12 cellular contexts compared by ENCODE assay signal in genomic region chr7:131124867-131125266, GRCh38.
"Had no signal": no experiment of that assay in that cellular context is flagged by ENCODE, and none has a peak within 500 bp of the region (broad histone marks: within the 10 kb centered on the region; RNA-seq: fewer than 3 reads in every experiment).

No MANE protein-coding gene starts in this region.

- DNase-seq: activated CD4-positive, alpha-beta T cell treated with anti-CD3 and anti-CD28 coated beads, Interleukin-2, amount 50 U/mL, for 4 hours; activated CD4-positive, CD25-positive, alpha-beta regulatory T cell treated with anti-CD3 and anti-CD28 coated beads, Interleukin-2, amount 50 U/mL, for 72 hours; amniotic stem cell; body of pancreas; caudate nucleus; hippocampal formation; left lung; stimulated activated CD4-positive, alpha-beta T cell treated with anti-CD3 and anti-CD28 coated beads, Interleukin-2, amount 100 ng/mL, for 48 hours; stimulated activated naive CD4-positive, alpha-beta T cell treated with Interleukin-2 at 50 U/mL for 16 hours had no signal

- H3K4me3 ChIP-seq: body of pancreas, esophagus muscularis mucosa, left lung, right atrium auricular region, transverse colon had no signal

- H3K27ac ChIP-seq: body of pancreas, esophagus muscularis mucosa, left lung, right atrium auricular region, transverse colon had no signal

- H3K9me3 ChIP-seq: body of pancreas, esophagus muscularis mucosa, left lung, right atrium auricular region, transverse colon had no signal

- H3K36me3 ChIP-seq: esophagus muscularis mucosa, left lung, right atrium auricular region, transverse colon had no signal

- H3K4me1 ChIP-seq: body of pancreas, esophagus muscularis mucosa, left lung, right atrium auricular region, transverse colon had no signal

- H3K27me3 ChIP-seq: body of pancreas, esophagus muscularis mucosa, left lung, right atrium auricular region, transverse colon had no signal

- ATAC-seq: body of pancreas, left lung had no signal
